ENCODE assay signal across 9 cellular contexts in genomic region chr5:154273028-154273617, GRCh38.
DNase-seq lines count a peak whose midpoint lies in the region; ATAC-seq, FAIRE-seq and TF ChIP-seq lines count a peak whose summit lies in the region.
"Had no signal": no experiment of that assay in that cellular context is flagged by ENCODE, and none has a peak within 500 bp of the region (broad histone marks: within the 10 kb centered on the region; RNA-seq: fewer than 3 reads in every experiment).

No MANE protein-coding gene starts in this region.

- H3K27ac Mint-ChIP-seq in stimulated activated naive CD8-positive, alpha-beta T cell treated with anti-CD3 and anti-CD28 coated beads, Interleukin-15, amount 100 ng/mL, for 72 hours: no peak overlapping the region

- no peak overlapping the region for H3K4me2 ChIP-seq in GM12878 (ENCODE audit: control insufficient read depth, insufficient read depth)

- intact Hi-C loops in GM12878 (cut with micrococcal nuclease; ENCODE audit: unreplicated experiment): no loop called here

- H3K27ac ChIP-seq in GM12878 (ENCODE audit: control insufficient read depth, insufficient read depth): peak overlapping the region; percentile 9; the same call in 1 of the 2 replicates

- H3K36me3 ChIP-seq in GM12878 (ENCODE audit: control insufficient read depth in 2 of 2, insufficient read depth in 2 of 2, low read length in 1 of 2): no peaks in the 10 kb centered on the region

- RAD21 ChIA-PET in GM12878 (lab: Charles Lee; ENCODE audit: unreplicated experiment): no interaction called here

- H3K9me3 Mint-ChIP-seq in stimulated activated naive CD8-positive, alpha-beta T cell treated with anti-CD3 and anti-CD28 coated beads, Interleukin-15, amount 100 ng/mL, for 72 hours: no peaks in the 10 kb centered on the region
- H3K9me3 Mint-ChIP-seq: activated T-cell treated with anti-CD3 and anti-CD28 coated beads, Interleukin-2, amount 50 U/mL, for 4 hours had no signal

- no peak overlapping the region; the same call in 1 of the 2 replicates for H3K9ac ChIP-seq in GM12878 (ENCODE audit: control insufficient read depth, insufficient read depth, low read length)

- no peaks in the 10 kb centered on the region for H3K27me3 Mint-ChIP-seq in stimulated activated naive CD8-positive, alpha-beta T cell treated with anti-CD3 and anti-CD28 coated beads, Interleukin-15, amount 100 ng/mL, for 72 hours

- FAIRE-seq in GM12878 (lab: Jason Lieb, UNC): peak; percentile 62

- 36% methylated on average over 3 of the region's 3 CpGs for WGBS in GM12878 (ENCODE audit: insufficient coverage, insufficient replicate concordance, low lambda C conversion rate, missing lambda C conversion rate)

- TF ChIP-seq POLR2A in GM12878 (IDR thresholded peaks at IDR 0.05; ENCODE audit: low read depth, low read length): no peak

- H3K79me2 ChIP-seq in GM12878 (ENCODE audit: control insufficient read depth, insufficient read depth, low read length): no peaks in the 10 kb centered on the region

- POLR2A ChIA-PET in GM12878 (lab: Charles Lee): interaction anchor here (1.2 kb wide), 1 partner anchor 58 kb away, joined by 3 read pairs; no protein-coding TSS in a partner anchor

- no peak for TF ChIP-seq EP300 in GM12878 (IDR thresholded peaks at IDR 0.05; ENCODE audit: borderline replicate concordance in 1 of 2, control insufficient read depth in 1 of 2, low read depth in 2 of 2, low read length in 2 of 2)

- H3K27me3 ChIP-seq in GM12878 (replicated peaks in 1 of 2; ENCODE audit: control insufficient read depth in 2 of 2, insufficient read depth in 2 of 2, low read length in 1 of 2): no peaks in the 10 kb centered on the region

- H4K20me1 ChIP-seq in GM12878 (ENCODE audit: control insufficient read depth, insufficient read depth): no peaks in the 10 kb centered on the region

- SMC1A ChIA-PET in GM12878 (lab: Charles Lee; ENCODE audit: uncharacterized antibody, unreplicated experiment): interaction anchor here (1.4 to 2.2 kb wide), 2 partner anchors 12 to 76 kb away, joined by 4 to 5 read pairs; no protein-coding TSS in a partner anchor

- BruUV-seq in GM12878 (replicated peaks; lab: Mats Ljungman, UMichigan): no TSS peak

- peak overlapping the region; percentile 22 for H2AFZ ChIP-seq in GM12878 (ENCODE audit: control insufficient read depth, low read depth, low read length)

- H3K4me3 ChIP-seq in GM12878: no peak overlapping the region

- in situ Hi-C loops in GM12878 (cut with MboI): no loop called here

- H3K4me1 ChIP-seq in GM12878 (ENCODE audit: control insufficient read depth, insufficient read depth, low read length): peaks cover 30% of the 10 kb centered on the region

- DNase-seq in stimulated activated naive CD8-positive, alpha-beta T cell treated with anti-CD3 and anti-CD28 coated beads, Interleukin-15, amount 100 ng/mL, for 72 hours: no peak
- no peak for DNase-seq in stimulated activated naive CD8-positive, alpha-beta T cell treated with anti-CD3 and anti-CD28 coated beads, Interleukin-15, Interleukin-2, amounts not matched to agents 100 U/mL and 50 U/mL, for 24 hours
- no peak for DNase-seq in GM12878 (ENCODE audit: low read depth, low spot score)
- peak; percentile 18 for DNase-seq in midbrain (lab: John Stamatoyannopoulos, UW)
- no peak for DNase-seq in T1000 (lab: John Stamatoyannopoulos, UW)
- DNase-seq in hepatic stellate cell (ENCODE audit: low spot score): no peak
- no peak for DNase-seq in stimulated activated CD4-positive, alpha-beta T cell treated with anti-CD3 and anti-CD28 coated beads, Interleukin-15, amount 100 ng/mL, for 24 hours
- DNase-seq: activated T-cell treated with anti-CD3 and anti-CD28 coated beads, Interleukin-2, amount 50 U/mL, for 4 hours had no signal

- CTCF ChIA-PET in GM12878 (lab: Yijun Ruan, JAX): interaction anchor here (1.3 kb wide), 1 partner anchor 16 kb away, joined by 3 read pairs; no protein-coding TSS in a partner anchor

- peaks cover 55% of the 10 kb centered on the region for H3K4me1 Mint-ChIP-seq in stimulated activated naive CD8-positive, alpha-beta T cell treated with anti-CD3 and anti-CD28 coated beads, Interleukin-15, amount 100 ng/mL, for 72 hours

- TF ChIP-seq RAD21 in GM12878 (IDR thresholded peaks at IDR 0.05; ENCODE audit: insufficient read depth, low read depth, low read length): no peak

- peak overlapping the region in 1 of 2 donors; percentile 27 for H3K4me3 Mint-ChIP-seq in stimulated activated naive CD8-positive, alpha-beta T cell treated with anti-CD3 and anti-CD28 coated beads, Interleukin-15, amount 100 ng/mL, for 72 hours
- H3K4me3 Mint-ChIP-seq: activated T-cell treated with anti-CD3 and anti-CD28 coated beads, Interleukin-2, amount 50 U/mL, for 4 hours had no signal

- no peak for TF ChIP-seq CTCF in GM12878 (IDR thresholded peaks at IDR 0.05 in 2 of 3, conservative IDR thresholded peaks at IDR 0.05 in 1 of 3; ENCODE audit: control insufficient read depth in 2 of 3, extremely low read depth in 1 of 3, insufficient read depth in 1 of 3, low read depth in 3 of 3, low read length in 3 of 3)

- ATAC-seq in stimulated activated naive CD8-positive, alpha-beta T cell treated with anti-CD3 and anti-CD28 coated beads, Interleukin-15, amount 100 ng/mL, for 72 hours: peak; percentile 61
- ATAC-seq in stimulated activated naive CD8-positive, alpha-beta T cell treated with anti-CD3 and anti-CD28 coated beads, Interleukin-15, Interleukin-2, amounts not matched to agents 100 U/mL and 50 U/mL, for 24 hours: no peak
- ATAC-seq in HG03196 (IDR thresholded peaks at IDR 0.05; ENCODE audit: unreplicated experiment): peak; percentile 52
- peak; percentile 64 for ATAC-seq in GM12878

- no peaks in the 10 kb centered on the region for H3K9me3 ChIP-seq in GM12878 (replicated peaks; ENCODE audit: control insufficient read depth, insufficient read depth, low read length)

TF ChIP-seq in GM12878, 131 proteins besides CTCF, POLR2A, EP300 and RAD21:
- 0 out of 2 replicates have a peak, but pooled peaks have one; percentile 17 for TF ChIP-seq TAF1 (IDR thresholded peaks at IDR 0.05; ENCODE audit: borderline replicate concordance, low read depth, low read length)
- TF ChIP-seq SMAD5 (IDR thresholded peaks at IDR 0.05; ENCODE audit: low read depth): no peak
- no peak for TF ChIP-seq RBBP5 (conservative IDR thresholded peaks at IDR 0.05)
- no peak for TF ChIP-seq HDAC2 (IDR thresholded peaks at IDR 0.05)
- TF ChIP-seq SPI1 (IDR thresholded peaks at IDR 0.05; ENCODE audit: borderline replicate concordance, insufficient read depth, low read depth, low read length): 0 out of 2 replicates have a peak, but pooled peaks have one; percentile 8
- TF ChIP-seq NR2F1 (conservative IDR thresholded peaks at IDR 0.05): no peak
